ENCODE assay signal across 8 cellular contexts in the genomic region with DNA sequence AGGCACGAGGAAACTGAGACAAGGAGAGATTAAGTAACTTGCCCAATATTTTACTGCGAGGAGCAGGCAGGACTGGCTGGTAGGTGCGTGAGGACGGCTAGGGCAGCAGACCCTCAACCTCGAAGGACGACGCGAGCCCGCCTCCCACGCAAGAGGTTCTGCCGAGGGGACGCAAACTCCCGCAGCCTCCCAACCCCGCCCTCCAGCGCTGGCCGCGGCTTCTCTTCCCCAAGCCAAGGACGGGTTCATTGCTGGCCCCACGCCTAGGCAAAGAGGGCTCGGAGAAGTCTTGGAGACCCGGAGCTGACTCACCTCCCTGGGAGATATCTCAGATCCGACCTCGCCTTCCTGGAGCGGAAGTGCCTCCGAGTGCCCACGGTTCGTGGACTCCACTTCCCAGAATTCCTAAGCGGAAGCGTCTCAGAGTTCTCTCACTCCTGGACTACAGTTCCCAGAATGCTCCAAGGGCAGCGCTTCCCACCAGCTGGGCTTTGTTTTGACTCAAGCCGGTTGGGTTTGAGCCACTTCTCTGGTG.
DNase-seq lines count a peak whose midpoint lies in the region; ATAC-seq and TF ChIP-seq lines count a peak whose summit lies in the region.

ZNF235 (minus strand) TSS at position 367 of the 535 bp plus-strand sequence. CDS start 1,621 bp downstream, outside the sequence.

- H3K27me3 ChIP-seq in layer of hippocampus (ENCODE audit: control insufficient read depth, insufficient read depth, low read length): no peaks in the 10 kb centered on the region

- TF ChIP-seq CTCF in AG09319 (IDR thresholded peaks at IDR 0.05; ENCODE audit: low read depth, low read length): no peak
- TF ChIP-seq CTCF in coronary artery (IDR thresholded peaks at IDR 0.05): no peak

- peak within 1 kb of the TSS; percentile 87 for H3K4me3 ChIP-seq in coronary artery

- DNase-seq in AG09319 (ENCODE audit: extremely low read depth, low read depth) (peak; percentile 92), NCI-H446 treated with DMSO at 0.1 percent for 48 hours (lab: John Stamatoyannopoulos, UW) (peak; percentile 93), coronary artery (ENCODE audit: low spot score) (peak; percentile 95)
- peak; percentile 67 to 68 for DNase-seq in activated CD4-positive, alpha-beta T cell treated with anti-CD3 and anti-CD28 coated beads for 4 hours
- peak; percentile 49 to 59 (median 53) for DNase-seq in stimulated activated CD4-positive, alpha-beta T cell treated with anti-CD3 and anti-CD28 coated beads, Interleukin-1b, Interleukin-23, amount 100 ng/mL, for 24 hours (ENCODE audit: low read depth in 4 of 4, low spot score in 1 of 4)

- peak within 1 kb of the TSS; percentile 57 to 90 for H3K27ac ChIP-seq in coronary artery
- H3K27ac ChIP-seq in layer of hippocampus (ENCODE audit: low read depth, low read length): peak within 1 kb of the TSS; percentile 35

- ATAC-seq in GM19025 (IDR thresholded peaks at IDR 0.05; ENCODE audit: low read depth, unreplicated experiment): peak; percentile 94
- peak; percentile 86 for ATAC-seq in HG03342 (IDR thresholded peaks at IDR 0.05; ENCODE audit: unreplicated experiment)

Comparison
In these comparisons a context has a peak if more than half of its experiments do, and no peak if none do; other contexts are left out.
1. Peak in every context shown above with its lines: DNase-seq, ATAC-seq, H3K4me3 ChIP-seq and H3K27ac ChIP-seq.